8 cellular contexts compared by ENCODE assay signal in genomic region chr6:106692112-106692822, GRCh38.
DNase-seq lines count a peak whose midpoint lies in the region; TF ChIP-seq lines count a peak whose summit lies in the region.

No MANE protein-coding gene starts in this region.

- H3K9me3 Mint-ChIP-seq in mesothelial cell of epicardium (no peaks in the 10 kb centered on the region), Caco-2 (ENCODE audit: unreplicated experiment) (no peaks in the 10 kb centered on the region)

- CTCF ChIA-PET in Caco-2 (lab: Charles Lee): no interaction called here

- intact Hi-C loops in Caco-2 (cut with micrococcal nuclease; ENCODE audit: unreplicated experiment): no loop called here

- H3K27ac Mint-ChIP-seq in mesothelial cell of epicardium (peak overlapping the region; percentile 48), Caco-2 (ENCODE audit: unreplicated experiment) (no peak overlapping the region)

- POLR2A ChIA-PET in Caco-2 (lab: Charles Lee): no interaction called here

- H3K27me3 ChIP-seq in right atrium auricular region: no peaks in the 10 kb centered on the region
- no peaks in the 10 kb centered on the region for H3K27me3 ChIP-seq in Caco-2 (replicated peaks; ENCODE audit: control insufficient read depth, insufficient read depth, low read length)

- no peaks in the 10 kb centered on the region for H3K36me3 Mint-ChIP-seq in mesothelial cell of epicardium
- H3K36me3 Mint-ChIP-seq in Caco-2 (ENCODE audit: insufficient read depth, unreplicated experiment): no peaks in the 10 kb centered on the region

- in situ Hi-C loops in Caki2 (cut with HindIII; ENCODE audit: low pct_unique_long_range_greater_than_20kb, low sequenced_read_pairs): no loop called here

- no peak overlapping the region for H3K4me3 ChIP-seq in right atrium auricular region
- H3K4me3 ChIP-seq in Caco-2 (ENCODE audit: low read depth, low read length): no peak overlapping the region

- no peak overlapping the region for H3K27ac ChIP-seq in right atrium auricular region

- H3K27me3 Mint-ChIP-seq in mesothelial cell of epicardium (ENCODE audit: low read depth) (no peaks in the 10 kb centered on the region), Caco-2 (ENCODE audit: insufficient read depth, unreplicated experiment) (peaks cover 3% of the 10 kb centered on the region)

- H3K4me1 Mint-ChIP-seq in mesothelial cell of epicardium: peaks cover 10% of the 10 kb centered on the region
- H3K4me1 Mint-ChIP-seq in Caco-2 (ENCODE audit: low read depth, unreplicated experiment): no peaks in the 10 kb centered on the region

- H3K4me1 ChIP-seq in right atrium auricular region: no peaks in the 10 kb centered on the region
- no peaks in the 10 kb centered on the region for H3K4me1 ChIP-seq in Caco-2

- H3K9me3 ChIP-seq in right atrium auricular region (no peaks in the 10 kb centered on the region), Caco-2 (no peaks in the 10 kb centered on the region)

- no TSS peak for BruUV-seq in Caco-2 (replicated peaks; lab: Mats Ljungman, UMichigan)

- H3K4me3 Mint-ChIP-seq in mesothelial cell of epicardium: no peak overlapping the region
- H3K4me3 Mint-ChIP-seq in Caco-2 (ENCODE audit: unreplicated experiment): no peak overlapping the region

- DNase-seq in Caki2 (ENCODE audit: low read depth): peak; percentile 85
- DNase-seq in NCI-H2029 (lab: John Stamatoyannopoulos, UW): peak; percentile 69
- peak; percentile 67 for DNase-seq in dedifferentiated amniotic fluid mesenchymal stem cell (ENCODE audit: extremely low spot score)
- no peak for DNase-seq in mesothelial cell of epicardium (ENCODE audit: low spot score in 2 of 2, unreplicated experiment in 2 of 2)
- no peak for DNase-seq in NCI-H1436 treated with DMSO at 0.1 percent for 48 hours (lab: John Stamatoyannopoulos, UW)
- no peak for DNase-seq in NCI-H2081 (lab: John Stamatoyannopoulos, UW)
- no peak for DNase-seq in right atrium auricular region (ENCODE audit: low spot score)
- DNase-seq in Caco-2: no peak

- H3K36me3 ChIP-seq in right atrium auricular region (no peaks in the 10 kb centered on the region), Caco-2 (ENCODE audit: control insufficient read depth, insufficient read depth, low read length) (no peaks in the 10 kb centered on the region)

- TF ChIP-seq CTCF in mesothelial cell of epicardium (IDR thresholded peaks at IDR 0.05; ENCODE audit: unreplicated experiment) (no peak), right atrium auricular region (IDR thresholded peaks at IDR 0.05) (no peak), Caco-2 (IDR thresholded peaks at IDR 0.05; ENCODE audit: insufficient read depth in 1 of 2, low read depth in 1 of 2, low read length in 1 of 2, severe bottlenecking in 1 of 2, unreplicated experiment in 1 of 2) (no peak)

Comparison
In these comparisons a context has a peak if more than half of its experiments do, and no peak if none do; other contexts are left out.
1. DNase-seq: peak in Caki2 (single experiment), NCI-H2029 (single experiment) and dedifferentiated amniotic fluid mesenchymal stem cell (single experiment); none in mesothelial cell of epicardium (0 of 2), NCI-H1436 treated with DMSO at 0.1 percent for 48 hours (single experiment), NCI-H2081 (0 of 2), right atrium auricular region (single experiment) and Caco-2 (0 of 2).